In genomic region chr7:24018331-24018730, GRCh38 we compare ENCODE assay signal across 29 cellular contexts.
"Had no signal": no experiment of that assay in that cellular context is flagged by ENCODE, and none has a peak within 500 bp of the region (broad histone marks: within the 10 kb centered on the region; RNA-seq: fewer than 3 reads in every experiment).

No MANE protein-coding gene starts in this region.

- H3K27ac ChIP-seq: adrenal gland, breast epithelium, SJSA1 had no signal

- H3K9me3 ChIP-seq: adrenal gland, breast epithelium, SJSA1 had no signal

- H3K27me3 ChIP-seq: adrenal gland, breast epithelium, SJSA1 had no signal

- H3K4me3 ChIP-seq: adrenal gland, breast epithelium, SJSA1 had no signal

- H3K4me1 ChIP-seq: adrenal gland, breast epithelium, SJSA1 had no signal

- ATAC-seq: activated CD8-positive, alpha-beta T cell treated with anti-CD3 and anti-CD28 coated beads, Interleukin-2, amount 10 ng/mL, durations not matched to agents 7 days and 5 days; Panc1; Right ventricle myocardium inferior; SK-N-SH treated with all-trans-retinoic acid at 6 μM for 48 hours; WTC11 had no signal

- DNase-seq: activated CD4-positive, alpha-beta T cell treated with anti-CD3 and anti-CD28 coated beads for 48 hours; activated CD4-positive, alpha-beta T cell treated with anti-CD3 and anti-CD28 coated beads, Interleukin-2, amount 50 U/mL, for 4 hours; activated CD4-positive, CD25-positive, alpha-beta regulatory T cell treated with anti-CD3 and anti-CD28 coated beads, Interleukin-2, amount 50 U/mL, for 72 hours; activated CD8-positive, alpha-beta memory T cell treated with anti-CD3 and anti-CD28 coated beads, Interleukin-2, amount 50 U/mL, for 48 hours; activated CD8-positive, alpha-beta T cell treated with anti-CD3 and anti-CD28 coated beads, Interleukin-2, amount 10 ng/mL, durations not matched to agents 7 days and 5 days; activated naive CD4-positive, alpha-beta T cell treated with anti-CD3 and anti-CD28 coated beads, Interleukin-2, amount 50 U/mL, for 16 hours; activated naive CD8-positive, alpha-beta T cell treated with anti-CD3 and anti-CD28 coated beads, Interleukin-2, amount 10 ng/mL, durations not matched to agents 7 days and 5 days; activated T-cell treated with anti-CD3 and anti-CD28 coated beads, Interleukin-2, amount 50 U/mL, for 1 hour; adrenal gland; aorta; caudate nucleus; MM.1S; NCI-H1092 treated with DMSO at 0.1 percent for 48 hours; NCI-H1417 treated with DMSO at 0.1 percent for 48 hours; NCI-H1694; NCI-H2029; NCI-H2107; NCI-H510A treated with DMSO at 0.1 percent for 48 hours; NCI-H69; NK-92 treated with Interleukin-12 subunit alpha and Interleukin-12 subunit beta, amount 100 ng/mL, for 24 hours; OCI-M1; RPMI8226; SW 1271 had no signal
